9 cellular contexts compared by ENCODE assay signal in the genomic region with DNA sequence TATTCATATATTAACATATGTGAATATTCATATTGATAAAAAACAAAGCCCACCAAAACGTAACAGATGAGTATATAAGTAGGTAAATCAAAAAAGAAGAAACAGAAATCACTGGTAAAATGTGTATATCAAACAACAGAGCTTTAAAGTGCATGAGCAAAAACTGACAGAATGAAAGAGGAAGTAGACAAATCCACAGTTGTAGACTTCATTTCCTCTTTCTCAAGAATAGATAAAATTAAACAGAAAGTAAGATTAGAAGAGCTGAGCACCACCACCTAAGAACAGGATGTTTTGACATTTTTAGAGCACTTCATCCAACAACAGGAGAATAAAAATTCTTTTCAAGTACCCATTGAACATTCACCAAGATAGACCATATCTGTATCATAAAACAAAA.
DNase-seq lines count a peak whose midpoint lies in the region; ATAC-seq and TF ChIP-seq lines count a peak whose summit lies in the region.
"Had no signal": no experiment of that assay in that cellular context is flagged by ENCODE, and none has a peak within 500 bp of the region (broad histone marks: within the 10 kb centered on the region; RNA-seq: fewer than 3 reads in every experiment).

No MANE protein-coding gene starts in this region.

- no peaks in the 10 kb centered on the region for H3K4me1 ChIP-seq in psoas muscle

- DNase-seq in ELR (ENCODE audit: low read depth) (peak; percentile 1), GM20000 (ENCODE audit: low spot score) (peak; percentile 2), psoas muscle (no peak), 8988T (no peak), MG63 (no peak)
- no peak for DNase-seq in stimulated activated CD8-positive, alpha-beta memory T cell treated with anti-CD3 and anti-CD28 coated beads, Interleukin-4, amount 100 ng/mL, for 48 hours

- no peaks in the 10 kb centered on the region for H3K27me3 Mint-ChIP-seq in activated T-helper 17 cell treated with anti-CD3 and anti-CD28 coated beads, Interleukin-2, amount 50 U/mL, for 72 hours

- WGBS in psoas muscle, 3 donors: 53 to 74% (median 59%) methylated on average over 1 of the region's 1 CpG

- H3K36me3 ChIP-seq in psoas muscle (ENCODE audit: insufficient read depth in 1 of 2, low read depth in 1 of 2): no peaks in the 10 kb centered on the region
- H3K36me3 ChIP-seq in MG63: no peaks in the 10 kb centered on the region
- H3K36me3 ChIP-seq: thoracic aorta had no signal

- peak overlapping the region; percentile 91 for H3K27ac Mint-ChIP-seq in activated T-helper 17 cell treated with anti-CD3 and anti-CD28 coated beads, Interleukin-2, amount 50 U/mL, for 72 hours

- ATAC-seq in HG03439 (IDR thresholded peaks at IDR 0.05; ENCODE audit: unreplicated experiment) (peak; percentile 95), psoas muscle (no peak)
- ATAC-seq in activated T-helper 17 cell treated with anti-CD3 and anti-CD28 coated beads, Interleukin-2, amount 50 U/mL, for 72 hours (replicated peaks): peak; percentile 40

- no peaks in the 10 kb centered on the region for H3K9me3 ChIP-seq in psoas muscle
- H3K9me3 ChIP-seq in MG63: no peaks in the 10 kb centered on the region
- H3K9me3 ChIP-seq: thoracic aorta had no signal

- H3K27me3 ChIP-seq in psoas muscle (ENCODE audit: insufficient read depth in 3 of 3, low read length in 2 of 3): peaks cover 0 to 4% (median 0%) of the 10 kb centered on the region in 3 donors
- H3K27me3 ChIP-seq in MG63: no peaks in the 10 kb centered on the region

- H3K36me3 Mint-ChIP-seq in activated T-helper 17 cell treated with anti-CD3 and anti-CD28 coated beads, Interleukin-2, amount 50 U/mL, for 72 hours (ENCODE audit: low read depth): no peaks in the 10 kb centered on the region

- intact Hi-C loops in psoas muscle (cut with DNase I): no loop called here

- no peak overlapping the region for H3K4me3 ChIP-seq in psoas muscle
- no peak overlapping the region for H3K4me3 ChIP-seq in MG63
- H3K4me3 ChIP-seq: thoracic aorta had no signal

- H3K4me3 Mint-ChIP-seq in activated T-helper 17 cell treated with anti-CD3 and anti-CD28 coated beads, Interleukin-2, amount 50 U/mL, for 72 hours: peak overlapping the region; percentile 73

- H3K9me3 Mint-ChIP-seq in activated T-helper 17 cell treated with anti-CD3 and anti-CD28 coated beads, Interleukin-2, amount 50 U/mL, for 72 hours: no peaks in the 10 kb centered on the region

- H3K4me1 Mint-ChIP-seq in activated T-helper 17 cell treated with anti-CD3 and anti-CD28 coated beads, Interleukin-2, amount 50 U/mL, for 72 hours: no peaks in the 10 kb centered on the region

- TF ChIP-seq CTCF in GM20000 (IDR thresholded peaks at IDR 0.05; ENCODE audit: extremely low read depth, missing control alignments): no peak
- TF ChIP-seq CTCF in psoas muscle (IDR thresholded peaks at IDR 0.05): no peak

- H3K27ac ChIP-seq in psoas muscle: no peak overlapping the region
- H3K27ac ChIP-seq: thoracic aorta had no signal

Comparison
In these comparisons a context has a peak if more than half of its experiments do, and no peak if none do; other contexts are left out.
1. DNase-seq: peak in ELR (single experiment) and GM20000 (single experiment); none in psoas muscle (0 of 2), stimulated activated CD8-positive, alpha-beta memory T cell treated with anti-CD3 and anti-CD28 coated beads, Interleukin-4, amount 100 ng/mL, for 48 hours (single experiment), 8988T (single experiment) and MG63 (single experiment).
2. ATAC-seq: peak in HG03439 (single experiment) and activated T-helper 17 cell treated with anti-CD3 and anti-CD28 coated beads, Interleukin-2, amount 50 U/mL, for 72 hours (single experiment); none in psoas muscle (0 of 4).